ENCODE assay signal across 21 cellular contexts in the genomic region with DNA sequence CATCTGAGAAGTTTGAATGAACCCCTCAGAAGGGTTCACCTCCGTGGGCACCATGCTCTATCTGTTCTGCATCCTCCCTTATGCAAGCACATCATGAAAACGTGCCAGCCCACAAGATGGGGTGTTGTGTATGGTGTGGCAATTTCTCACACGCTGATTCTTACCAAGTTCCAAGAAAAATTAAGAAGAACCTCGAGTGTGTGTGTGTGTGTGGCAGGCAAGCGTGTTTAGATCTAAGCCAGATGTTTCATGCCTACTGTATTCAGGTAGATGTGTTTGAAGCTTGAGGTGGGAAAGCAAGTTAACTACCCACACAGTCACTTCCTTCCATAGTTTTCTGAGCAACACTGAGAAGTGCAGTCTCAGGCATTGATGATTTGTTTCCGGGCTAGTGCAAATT.
DNase-seq lines count a peak whose midpoint lies in the region; ATAC-seq and TF ChIP-seq lines count a peak whose summit lies in the region.
"Had no signal": no experiment of that assay in that cellular context is flagged by ENCODE, and none has a peak within 500 bp of the region (broad histone marks: within the 10 kb centered on the region; RNA-seq: fewer than 3 reads in every experiment).

No MANE protein-coding gene starts in this region.

- no peak overlapping the region for H2BK15ac ChIP-seq in mesenchymal stem cell (ENCODE audit: low read depth, poor library complexity, severe bottlenecking)

- H3K4me3 ChIP-seq in mesenchymal stem cell (ENCODE audit: insufficient read depth in 1 of 2, low read depth in 1 of 2, low read length in 2 of 2) (no peak overlapping the region), tibial artery (no peak overlapping the region)
- H3K4me3 ChIP-seq: K562, mucosa of descending colon, right atrium auricular region had no signal

- DNase-seq in CD4-positive, alpha-beta T cell: no peak
- DNase-seq in GF-D8 (lab: John Stamatoyannopoulos, UW) (peak; percentile 39), mesenchymal stem cell (no peak), tibial artery (no peak), posterior cingulate gyrus (no peak)
- peak; percentile 38 for DNase-seq in activated CD8-positive, alpha-beta T cell treated with anti-CD3 and anti-CD28 coated beads, Interleukin-2, amount 10 ng/mL, durations not matched to agents 7 days and 5 days
- DNase-seq: AML-193, anterior cingulate cortex, head of caudate nucleus, left ventricle myocardium superior, mucosa of descending colon, NCI-H1092 treated with DMSO at 0.1 percent for 48 hours, NCI-H526, occipital lobe, Right ventricle myocardium superior, substantia nigra had no signal

- no peak overlapping the region for H3K4me2 ChIP-seq in mesenchymal stem cell (ENCODE audit: low read length, poor library complexity, severe bottlenecking)

- peaks cover 87% of the 10 kb centered on the region for H3K36me3 Mint-ChIP-seq in CD4-positive, alpha-beta T cell (ENCODE audit: low read depth)
- peaks cover 43% of the 10 kb centered on the region for H3K36me3 Mint-ChIP-seq in activated CD8-positive, alpha-beta T cell treated with anti-CD3 and anti-CD28 coated beads, Interleukin-2, amount 10 ng/mL, durations not matched to agents 7 days and 5 days (ENCODE audit: low read depth)

- H3K18ac ChIP-seq in mesenchymal stem cell (ENCODE audit: low read depth in 1 of 2, low read length in 2 of 2): no peak overlapping the region

- H3K27me3 Mint-ChIP-seq in CD4-positive, alpha-beta T cell: no peaks in the 10 kb centered on the region
- H3K27me3 Mint-ChIP-seq in activated CD8-positive, alpha-beta T cell treated with anti-CD3 and anti-CD28 coated beads, Interleukin-2, amount 10 ng/mL, durations not matched to agents 7 days and 5 days (ENCODE audit: low read depth): no peaks in the 10 kb centered on the region

- no peak for TF ChIP-seq CTCF in CD4-positive, alpha-beta T cell (IDR thresholded peaks at IDR 0.05)
- no peak for TF ChIP-seq CTCF in tibial artery (IDR thresholded peaks at IDR 0.05)

- H2AFZ ChIP-seq in mesenchymal stem cell (ENCODE audit: low read depth, low read length): no peak overlapping the region

- H3K14ac ChIP-seq in mesenchymal stem cell (ENCODE audit: low read length in 2 of 2): no peak overlapping the region

- peak overlapping the region; percentile 35 for H2AK5ac ChIP-seq in mesenchymal stem cell (ENCODE audit: low read length, severe bottlenecking)

- H2BK5ac ChIP-seq in mesenchymal stem cell (ENCODE audit: low read depth, low read length, poor library complexity, severe bottlenecking): no peak overlapping the region

- peaks cover 31% of the 10 kb centered on the region for H3K4me1 Mint-ChIP-seq in CD4-positive, alpha-beta T cell (ENCODE audit: low read depth)
- peaks cover 17% of the 10 kb centered on the region for H3K4me1 Mint-ChIP-seq in activated CD8-positive, alpha-beta T cell treated with anti-CD3 and anti-CD28 coated beads, Interleukin-2, amount 10 ng/mL, durations not matched to agents 7 days and 5 days (ENCODE audit: low read depth)

- WGBS in mesenchymal stem cell: 92% methylated on average over 5 of the region's 6 CpGs

- CTCF ChIA-PET in CD4-positive, alpha-beta T cell (lab: Charles Lee): no interaction called here
- CTCF ChIA-PET in activated CD8-positive, alpha-beta T cell treated with anti-CD3 and anti-CD28 coated beads, Interleukin-2, amount 10 ng/mL, durations not matched to agents 7 days and 5 days (lab: Charles Lee): interaction anchor here (0.9 kb wide), 1 partner anchor 21 kb away, joined by 3 read pairs; no protein-coding TSS in a partner anchor

- no peaks in the 10 kb centered on the region for H3K9me3 Mint-ChIP-seq in CD4-positive, alpha-beta T cell
- no peaks in the 10 kb centered on the region for H3K9me3 Mint-ChIP-seq in activated CD8-positive, alpha-beta T cell treated with anti-CD3 and anti-CD28 coated beads, Interleukin-2, amount 10 ng/mL, durations not matched to agents 7 days and 5 days (ENCODE audit: insufficient read depth)

- no peaks in the 10 kb centered on the region for H3K4me1 ChIP-seq in mesenchymal stem cell (ENCODE audit: control insufficient read depth, insufficient read depth, low read depth, low read length)
- H3K4me1 ChIP-seq in tibial artery: peaks cover 0 to 4% (median 2%) of the 10 kb centered on the region in 4 donors
- H3K4me1 ChIP-seq: right atrium auricular region had no signal

- no peak for ATAC-seq in CD4-positive, alpha-beta T cell (ENCODE audit: poor library complexity)
- peak; percentile 39 for ATAC-seq in activated CD8-positive, alpha-beta T cell treated with anti-CD3 and anti-CD28 coated beads, Interleukin-2, amount 10 ng/mL, durations not matched to agents 7 days and 5 days
- ATAC-seq in GM18519 (IDR thresholded peaks at IDR 0.05; ENCODE audit: low FRiP score, unreplicated experiment): no peak
- ATAC-seq: K562, left ventricle myocardium superior, mucosa of descending colon had no signal

- H3K27ac ChIP-seq in CD4-positive, alpha-beta T cell (ENCODE audit: low read depth, low read length): no peak overlapping the region
- H3K27ac ChIP-seq in mesenchymal stem cell (ENCODE audit: low read length, poor library complexity, severe bottlenecking) (no peak overlapping the region), tibial artery (no peak overlapping the region)
- H3K27ac ChIP-seq: HL-60, right atrium auricular region, VCaP had no signal

- H3K4ac ChIP-seq in mesenchymal stem cell (ENCODE audit: low read depth in 1 of 2, low read length in 2 of 2): no peak overlapping the region

- H4K8ac ChIP-seq in mesenchymal stem cell (ENCODE audit: low read length): no peak overlapping the region

- no peak overlapping the region for H3K9ac ChIP-seq in mesenchymal stem cell (ENCODE audit: low read length)

- no peak overlapping the region for H3K4me3 Mint-ChIP-seq in CD4-positive, alpha-beta T cell
- H3K4me3 Mint-ChIP-seq in activated CD8-positive, alpha-beta T cell treated with anti-CD3 and anti-CD28 coated beads, Interleukin-2, amount 10 ng/mL, durations not matched to agents 7 days and 5 days: no peak overlapping the region

- H3K27ac Mint-ChIP-seq in CD4-positive, alpha-beta T cell: peak overlapping the region; percentile 35
- H3K27ac Mint-ChIP-seq in activated CD8-positive, alpha-beta T cell treated with anti-CD3 and anti-CD28 coated beads, Interleukin-2, amount 10 ng/mL, durations not matched to agents 7 days and 5 days: peak overlapping the region; percentile 70

- H2BK12ac ChIP-seq in mesenchymal stem cell (ENCODE audit: low read length in 2 of 2): no peak overlapping the region

- H4K91ac ChIP-seq in mesenchymal stem cell (ENCODE audit: low read length): no peak overlapping the region

- H3K79me1 ChIP-seq in mesenchymal stem cell (replicated peaks; ENCODE audit: low read length, poor library complexity, severe bottlenecking): peaks cover 12% of the 10 kb centered on the region

- H2BK120ac ChIP-seq in mesenchymal stem cell (ENCODE audit: low read depth, low read length): no peak overlapping the region

- H3K27me3 ChIP-seq in CD4-positive, alpha-beta T cell (ENCODE audit: control insufficient read depth, insufficient read depth, low read length): no peaks in the 10 kb centered on the region
- H3K27me3 ChIP-seq in mesenchymal stem cell (ENCODE audit: control insufficient read depth in 1 of 2, insufficient read depth in 1 of 2, low read length in 2 of 2) (no peaks in the 10 kb centered on the region), tibial artery (no peaks in the 10 kb centered on the region)
- H3K27me3 ChIP-seq: right atrium auricular region had no signal

- POLR2A ChIA-PET in CD4-positive, alpha-beta T cell (lab: Charles Lee): no interaction called here
- POLR2A ChIA-PET in activated CD8-positive, alpha-beta T cell treated with anti-CD3 and anti-CD28 coated beads, Interleukin-2, amount 10 ng/mL, durations not matched to agents 7 days and 5 days (lab: Charles Lee): no interaction called here

- no peak overlapping the region for H3K23ac ChIP-seq in mesenchymal stem cell (ENCODE audit: low read length in 2 of 2)

- no peaks in the 10 kb centered on the region for H3K9me3 ChIP-seq in CD4-positive, alpha-beta T cell (ENCODE audit: control insufficient read depth, low read length)
- H3K9me3 ChIP-seq in mesenchymal stem cell (ENCODE audit: control insufficient read depth, low read length): no peaks in the 10 kb centered on the region
- H3K9me3 ChIP-seq in tibial artery: no peaks in the 10 kb centered on the region
- H3K9me3 ChIP-seq: mucosa of descending colon, right atrium auricular region had no signal

- H3K36me3 ChIP-seq in mesenchymal stem cell (ENCODE audit: control insufficient read depth in 1 of 2, insufficient read depth in 2 of 2, low read depth in 1 of 2, low read length in 2 of 2) (peaks cover 11 to 31% of the 10 kb centered on the region in 2 experiments), tibial artery (peaks cover 15 to 31% (median 29%) of the 10 kb centered on the region in 3 donors)

- intact Hi-C loops in CD4-positive, alpha-beta T cell (cut with DNase I, micrococcal nuclease): no loop called here
- intact Hi-C loops in tibial artery (cut with DNase I; ENCODE audit: low total_unique reads) (no loop called here), posterior cingulate gyrus (cut with DNase I) (no loop called here)

Comparison
In these comparisons a context has a peak if more than half of its experiments do, and no peak if none do; other contexts are left out.
1. DNase-seq: peak in GF-D8 (single experiment) and activated CD8-positive, alpha-beta T cell treated with anti-CD3 and anti-CD28 coated beads, Interleukin-2, amount 10 ng/mL, durations not matched to agents 7 days and 5 days (single experiment); none in CD4-positive, alpha-beta T cell (0 of 10), mesenchymal stem cell (single experiment), tibial artery (0 of 2) and posterior cingulate gyrus (0 of 10).